ENCODE assay signal across 17 cellular contexts in genomic region chr14:104785708-104786080, GRCh38.
"Had no signal": no experiment of that assay in that cellular context is flagged by ENCODE, and none has a peak within 500 bp of the region (broad histone marks: within the 10 kb centered on the region; RNA-seq: fewer than 3 reads in every experiment).

No MANE protein-coding gene starts in this region.

- H3K27me3 ChIP-seq: colonic mucosa, pancreas, sigmoid colon, spleen, testis had no signal

- DNase-seq: activated CD4-positive, alpha-beta T cell treated with anti-CD3 and anti-CD28 coated beads, Interleukin-2, amount 50 U/mL, for 4 hours; activated CD4-positive, CD25-positive, alpha-beta regulatory T cell treated with anti-CD3 and anti-CD28 coated beads, Interleukin-2, amount 50 U/mL, for 72 hours; activated effector memory CD4-positive, alpha-beta T cell treated with anti-CD3 and anti-CD28 coated beads, Interleukin-2, amount 50 U/mL, for 16 hours; activated T-cell treated with anti-CD3 and anti-CD28 coated beads, Interleukin-2, amount 50 U/mL, for 4 hours; amniotic stem cell; caudate nucleus; colonic mucosa; foreskin fibroblast; kidney glomerular epithelial cell; sigmoid colon; stimulated activated naive CD8-positive, alpha-beta T cell treated with anti-CD3 and anti-CD28 coated beads, Interleukin-15, amount 100 ng/mL, for 72 hours; T-helper 9 cell had no signal

- H3K27me3 Mint-ChIP-seq: activated naive CD8-positive, alpha-beta T cell; stimulated activated naive CD8-positive, alpha-beta T cell treated with anti-CD3 and anti-CD28 coated beads, Interleukin-15, amount 100 ng/mL, for 72 hours had no signal

- H3K9me3 Mint-ChIP-seq: activated T-cell treated with anti-CD3 and anti-CD28 coated beads, Interleukin-2, amount 50 U/mL, for 4 hours; neural crest cell; stimulated activated naive CD8-positive, alpha-beta T cell treated with anti-CD3 and anti-CD28 coated beads, Interleukin-15, amount 100 ng/mL, for 72 hours had no signal

- H3K36me3 Mint-ChIP-seq: activated naive CD8-positive, alpha-beta T cell had no signal

- H3K27ac Mint-ChIP-seq: activated naive CD8-positive, alpha-beta T cell had no signal

- H3K27ac ChIP-seq: colonic mucosa, pancreas, testis had no signal

- H3K9me3 ChIP-seq: colonic mucosa, pancreas, sigmoid colon, spleen, testis had no signal

- H3K4me1 ChIP-seq: colonic mucosa had no signal

- H3K36me3 ChIP-seq: pancreas had no signal

- H3K4me3 Mint-ChIP-seq: activated naive CD8-positive, alpha-beta T cell; activated T-cell treated with anti-CD3 and anti-CD28 coated beads, Interleukin-2, amount 50 U/mL, for 4 hours; neural crest cell had no signal

- H3K4me3 ChIP-seq: colonic mucosa, pancreas, spleen, testis had no signal

- H3K4me1 Mint-ChIP-seq: neural crest cell had no signal
